9 cellular contexts compared by ENCODE assay signal in genomic region chr20:35283441-35284266, GRCh38. TPM values are rescaled to one million over a fixed set of nuclear protein-coding genes. Genes with fewer than 3 reads are reported as not detected.
DNase-seq lines count a peak whose midpoint lies in the region; ATAC-seq and TF ChIP-seq lines count a peak whose summit lies in the region.
"Had no signal": no experiment of that assay in that cellular context is flagged by ENCODE, and none has a peak within 500 bp of the region (broad histone marks: within the 10 kb centered on the region; RNA-seq: fewer than 3 reads in every experiment).

No MANE protein-coding gene starts in this region.

- TSS peak; percentile 67 for BruUV-seq in A673 (replicated peaks; lab: Mats Ljungman, UMichigan)

- TF ChIP-seq CTCF in A673 (conservative IDR thresholded peaks at IDR 0.05; ENCODE audit: low read depth, low read length) (no peak), fibroblast of pulmonary artery (IDR thresholded peaks at IDR 0.05; ENCODE audit: low read length, missing control alignments) (no peak), retinal pigment epithelial cell (conservative IDR thresholded peaks at IDR 0.05; ENCODE audit: low read depth, low read length) (no peak)

- ATAC-seq in GM21737 (IDR thresholded peaks at IDR 0.05; ENCODE audit: unreplicated experiment) (peak; percentile 5), T-helper 17 cell (peak; percentile 64), GM18909 (IDR thresholded peaks at IDR 0.05; ENCODE audit: poor library complexity, unreplicated experiment) (no peak)

- H3K27ac Mint-ChIP-seq in T-helper 17 cell = peak overlapping the region; percentile 97

- H3K27ac ChIP-seq in A673 (ENCODE audit: low read depth, low read length, poor library complexity, severe bottlenecking) = peak overlapping the region; percentile 74

- CTCF ChIA-PET in A673 (lab: Charles Lee) = interaction anchor here (1.2 to 1.5 kb wide), 2 partner anchors 20 to 23 kb away, joined by 3 to 4 read pairs; no protein-coding TSS in a partner anchor

- no peaks in the 10 kb centered on the region for H3K27me3 ChIP-seq in A673 (replicated peaks; ENCODE audit: insufficient read depth, low read depth, low read length, poor library complexity)

- POLR2A ChIA-PET in A673 (lab: Charles Lee; ENCODE audit: low non-redundant PET) = no interaction called here

- H3K4me1 ChIP-seq in A673 (ENCODE audit: insufficient read depth, low read length, poor library complexity, severe bottlenecking) = peaks cover 7% of the 10 kb centered on the region

- H3K4me3 ChIP-seq in A673 (ENCODE audit: low read depth, low read length, poor library complexity, severe bottlenecking) (peak overlapping the region; percentile 88), fibroblast of pulmonary artery (replicated peaks; ENCODE audit: low read depth, low read length) (peak overlapping the region; percentile 86), retinal pigment epithelial cell (ENCODE audit: low read length) (peak overlapping the region; percentile 84)

- DNase-seq in A673 (ENCODE audit: low spot score) (no peak), T-helper 17 cell (no peak), fibroblast of pulmonary artery (ENCODE audit: low read depth) (no peak), retinal pigment epithelial cell (ENCODE audit: low read depth) (no peak), GM19238 (ENCODE audit: insufficient read length, low spot score) (no peak)
- DNase-seq in stimulated activated naive CD4-positive, alpha-beta T cell (lab: John Stamatoyannopoulos, UW) = no peak

- H3K36me3 Mint-ChIP-seq in T-helper 17 cell (ENCODE audit: low read depth) = peaks cover 2% of the 10 kb centered on the region

- intact Hi-C loops in A673 (cut with micrococcal nuclease; ENCODE audit: unreplicated experiment) = no loop called here

- H3K36me3 ChIP-seq in A673 (ENCODE audit: insufficient read depth, low read length, poor library complexity, severe bottlenecking) = peaks cover 32% of the 10 kb centered on the region

- H3K27me3 Mint-ChIP-seq in T-helper 17 cell = no peaks in the 10 kb centered on the region

- peak overlapping the region; percentile 99 for H3K4me3 Mint-ChIP-seq in T-helper 17 cell

- H3K4me1 Mint-ChIP-seq in T-helper 17 cell = peaks cover 22% of the 10 kb centered on the region

- no peaks in the 10 kb centered on the region for H3K9me3 ChIP-seq in A673 (ENCODE audit: low read depth, low read length, poor library complexity, severe bottlenecking)
- no peaks in the 10 kb centered on the region for H3K9me3 ChIP-seq in T-helper 17 cell (ENCODE audit: control insufficient read depth, low read length, poor library complexity, severe bottlenecking)

RNA-seq across cellular contexts. Expression of gene EIF6, which starts 0.9 kb away (rescaled TPM):
- total RNA-seq in A673 (2021) = 172 and 180 TPM in 2 replicates
- total RNA-seq in T-helper 17 cell = 10 to 100 TPM; 39.4 to 43.6 TPM

RNA-seq across cellular contexts. Expression of gene MMP24OS, which starts 5.7 kb away (rescaled TPM):
- total RNA-seq in A673 (2021) (26.2 and 34.0 TPM in 2 replicates), T-helper 17 cell (10 to 100 TPM; 60.8 to 64.4 TPM)

RNA-seq across cellular contexts. Expression of gene FAM83C, which starts 8.6 kb away (rescaled TPM):
- total RNA-seq in A673 (2021) = not detected in 2 replicates
- total RNA-seq in T-helper 17 cell = not detected
- total RNA-seq: glomerular endothelial cell had no signal

RNA-seq across cellular contexts. Expression of gene MMP24, which starts 57.2 kb away (rescaled TPM):
- total RNA-seq in A673 (2021) (0.11 and 0.20 TPM in 2 replicates), T-helper 17 cell (under 1 TPM; 0.15 to 0.16 TPM)
